8 cellular contexts compared by ENCODE assay signal in genomic region chr19:38949580-38950367, GRCh38. TPM values are rescaled to one million over a fixed set of nuclear protein-coding genes. Genes with fewer than 3 reads are reported as not detected.
DNase-seq lines count a peak whose midpoint lies in the region; ATAC-seq and TF ChIP-seq lines count a peak whose summit lies in the region.

No MANE protein-coding gene starts in this region.

- no peak overlapping the region for H3K9ac ChIP-seq in neural progenitor cell

- no peaks in the 10 kb centered on the region for H3K36me3 ChIP-seq in neural progenitor cell

- H3K9me3 ChIP-seq in neural progenitor cell (ENCODE audit: low read depth) = no peaks in the 10 kb centered on the region

- no peak overlapping the region for H3K27ac ChIP-seq in neural progenitor cell

- H3K4me3 Mint-ChIP-seq in neural progenitor cell = peak overlapping the region; percentile 79
- peak overlapping the region; percentile 51 for H3K4me3 Mint-ChIP-seq in stimulated activated effector memory CD8-positive, alpha-beta T cell treated with anti-CD3 and anti-CD28 coated beads, Interleukin-12 subunit alpha, Interleukin-12 subunit beta, amount 100 ng/mL, for 72 hours

- peaks cover 5% of the 10 kb centered on the region for H3F3A ChIP-seq in neural progenitor cell (ENCODE audit: low read depth)

- peaks cover 9% of the 10 kb centered on the region for H3K27me3 Mint-ChIP-seq in neural progenitor cell (ENCODE audit: insufficient read depth, low read depth)

- peaks cover 4% of the 10 kb centered on the region for H4K20me1 ChIP-seq in neural progenitor cell (ENCODE audit: low read depth)

- H3K4me3 ChIP-seq in foreskin fibroblast (ENCODE audit: low read depth in 1 of 2, low read length in 2 of 2) (peak overlapping the region in 1 of 2 donors; percentile 39), neural progenitor cell (peak overlapping the region; percentile 53)

- no peaks in the 10 kb centered on the region for H3K4me1 ChIP-seq in neural progenitor cell

- ATAC-seq in GM18867 (IDR thresholded peaks at IDR 0.05; ENCODE audit: unreplicated experiment) (peak; percentile 49), GM21367 (IDR thresholded peaks at IDR 0.05; ENCODE audit: unreplicated experiment) (no peak), GM18520 (IDR thresholded peaks at IDR 0.05; ENCODE audit: unreplicated experiment) (no peak)
- ATAC-seq in stimulated activated effector memory CD8-positive, alpha-beta T cell treated with anti-CD3 and anti-CD28 coated beads, Interleukin-12 subunit alpha, Interleukin-12 subunit beta, amount 100 ng/mL, for 72 hours = peak; percentile 89

- peaks cover 8% of the 10 kb centered on the region for H3K27me3 ChIP-seq in neural progenitor cell

- peak overlapping the region; percentile 46 for H2AFZ ChIP-seq in neural progenitor cell (replicated peaks)

- H3K79me2 ChIP-seq in neural progenitor cell (ENCODE audit: low read depth) = no peaks in the 10 kb centered on the region

- DNase-seq in NOMO-1 (lab: John Stamatoyannopoulos, UW; ENCODE audit: unreplicated experiment in 2 of 2) (peak; percentile 40 to 45), activated gamma-delta T cell (lab: John Stamatoyannopoulos, UW) (peak; percentile 60), foreskin fibroblast (peak; percentile 54 to 86), neural progenitor cell (ENCODE audit: low spot score) (peak; percentile 99)
- DNase-seq in stimulated activated effector memory CD8-positive, alpha-beta T cell treated with anti-CD3 and anti-CD28 coated beads, Interleukin-12 subunit alpha, Interleukin-12 subunit beta, amount 100 ng/mL, for 72 hours (ENCODE audit: low spot score in 2 of 2) = peak; percentile 59 to 87

- no peak for TF ChIP-seq CTCF in foreskin fibroblast (IDR thresholded peaks at IDR 0.05; ENCODE audit: low read depth, low read length)
- no peak for TF ChIP-seq CTCF in neural progenitor cell (IDR thresholded peaks at IDR 0.05)

- peak overlapping the region; percentile 74 for H3K4me2 ChIP-seq in neural progenitor cell

- H3K36me3 Mint-ChIP-seq in neural progenitor cell = peaks cover 3% of the 10 kb centered on the region
- no peaks in the 10 kb centered on the region for H3K36me3 Mint-ChIP-seq in stimulated activated effector memory CD8-positive, alpha-beta T cell treated with anti-CD3 and anti-CD28 coated beads, Interleukin-12 subunit alpha, Interleukin-12 subunit beta, amount 100 ng/mL, for 72 hours

- no peaks in the 10 kb centered on the region for H3K9me3 Mint-ChIP-seq in neural progenitor cell
- no peaks in the 10 kb centered on the region for H3K9me3 Mint-ChIP-seq in stimulated activated effector memory CD8-positive, alpha-beta T cell treated with anti-CD3 and anti-CD28 coated beads, Interleukin-12 subunit alpha, Interleukin-12 subunit beta, amount 100 ng/mL, for 72 hours

- no peak overlapping the region for H3K27ac Mint-ChIP-seq in neural progenitor cell
- no peak overlapping the region for H3K27ac Mint-ChIP-seq in stimulated activated effector memory CD8-positive, alpha-beta T cell treated with anti-CD3 and anti-CD28 coated beads, Interleukin-12 subunit alpha, Interleukin-12 subunit beta, amount 100 ng/mL, for 72 hours

- H3K4me1 Mint-ChIP-seq in neural progenitor cell = peaks cover 8% of the 10 kb centered on the region
- peaks cover 21% of the 10 kb centered on the region for H3K4me1 Mint-ChIP-seq in stimulated activated effector memory CD8-positive, alpha-beta T cell treated with anti-CD3 and anti-CD28 coated beads, Interleukin-12 subunit alpha, Interleukin-12 subunit beta, amount 100 ng/mL, for 72 hours

RNA-seq across cellular contexts. Expression of gene MRPS12, which starts 19.0 kb away (rescaled TPM):
- 9.2 and 23.9 TPM in 2 replicates for total RNA-seq in neural progenitor cell (ENCODE audit: low replicate concordance)

RNA-seq across cellular contexts. Expression of gene SARS2, which starts 19.2 kb away (rescaled TPM):
- total RNA-seq in neural progenitor cell (ENCODE audit: low replicate concordance) = 45.8 and 63.6 TPM in 2 replicates

RNA-seq across cellular contexts. Expression of gene FBXO17, which starts 25.8 kb away (rescaled TPM):
- total RNA-seq in neural progenitor cell (ENCODE audit: low replicate concordance) = 8.3 and 24.9 TPM in 2 replicates

RNA-seq across cellular contexts. Expression of gene CCER2, which starts 37.8 kb away (rescaled TPM):
- 1.1 and 1.3 TPM in 2 replicates for total RNA-seq in neural progenitor cell (ENCODE audit: low replicate concordance)

RNA-seq across cellular contexts. Expression of gene NFKBIB, which starts 50.0 kb away (rescaled TPM):
- 8.3 and 11.5 TPM in 2 replicates for total RNA-seq in neural progenitor cell (ENCODE audit: low replicate concordance)

Comparison
In these comparisons a context has a peak if more than half of its experiments do, and no peak if none do; other contexts are left out.
1. ATAC-seq: peak in GM18867 (single experiment) and stimulated activated effector memory CD8-positive, alpha-beta T cell treated with anti-CD3 and anti-CD28 coated beads, Interleukin-12 subunit alpha, Interleukin-12 subunit beta, amount 100 ng/mL, for 72 hours (single experiment); none in GM21367 (single experiment) and GM18520 (single experiment).
2. DNase-seq: peak in every context shown above with its lines; median percentile 99 in neural progenitor cell; 73 in stimulated activated effector memory CD8-positive, alpha-beta T cell treated with anti-CD3 and anti-CD28 coated beads, Interleukin-12 subunit alpha, Interleukin-12 subunit beta, amount 100 ng/mL, for 72 hours; 70 in foreskin fibroblast; 60 in activated gamma-delta T cell; 42 in NOMO-1.